Comparison of ENCODE assay signal across 1 cellular context in the genomic region with DNA sequence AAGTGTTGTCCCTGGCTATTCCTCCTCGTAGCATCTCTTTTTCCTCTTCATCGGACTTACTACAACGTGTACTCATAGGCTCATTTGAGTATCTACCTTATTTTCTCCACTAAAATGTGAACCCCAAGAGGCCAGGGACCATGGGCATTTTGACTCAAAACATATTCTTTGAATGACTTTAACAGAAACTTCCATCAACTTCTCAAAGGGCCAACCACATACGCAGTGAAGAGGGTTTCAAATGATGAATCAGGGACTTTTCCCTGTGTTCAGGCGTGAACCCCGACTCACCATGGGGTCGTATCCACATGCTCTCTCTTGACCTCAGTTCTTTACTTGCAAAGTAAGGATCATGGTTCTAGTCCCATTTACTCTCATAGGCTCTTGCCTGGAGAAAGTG.
TF ChIP-seq lines count a peak whose summit lies in the region.

No MANE protein-coding gene starts in this region.

TF ChIP-seq in GM12878, 131 proteins besides CTCF, POLR2A, EP300 and RAD21 (continued from another document):
- TF ChIP-seq, protein P1, sequence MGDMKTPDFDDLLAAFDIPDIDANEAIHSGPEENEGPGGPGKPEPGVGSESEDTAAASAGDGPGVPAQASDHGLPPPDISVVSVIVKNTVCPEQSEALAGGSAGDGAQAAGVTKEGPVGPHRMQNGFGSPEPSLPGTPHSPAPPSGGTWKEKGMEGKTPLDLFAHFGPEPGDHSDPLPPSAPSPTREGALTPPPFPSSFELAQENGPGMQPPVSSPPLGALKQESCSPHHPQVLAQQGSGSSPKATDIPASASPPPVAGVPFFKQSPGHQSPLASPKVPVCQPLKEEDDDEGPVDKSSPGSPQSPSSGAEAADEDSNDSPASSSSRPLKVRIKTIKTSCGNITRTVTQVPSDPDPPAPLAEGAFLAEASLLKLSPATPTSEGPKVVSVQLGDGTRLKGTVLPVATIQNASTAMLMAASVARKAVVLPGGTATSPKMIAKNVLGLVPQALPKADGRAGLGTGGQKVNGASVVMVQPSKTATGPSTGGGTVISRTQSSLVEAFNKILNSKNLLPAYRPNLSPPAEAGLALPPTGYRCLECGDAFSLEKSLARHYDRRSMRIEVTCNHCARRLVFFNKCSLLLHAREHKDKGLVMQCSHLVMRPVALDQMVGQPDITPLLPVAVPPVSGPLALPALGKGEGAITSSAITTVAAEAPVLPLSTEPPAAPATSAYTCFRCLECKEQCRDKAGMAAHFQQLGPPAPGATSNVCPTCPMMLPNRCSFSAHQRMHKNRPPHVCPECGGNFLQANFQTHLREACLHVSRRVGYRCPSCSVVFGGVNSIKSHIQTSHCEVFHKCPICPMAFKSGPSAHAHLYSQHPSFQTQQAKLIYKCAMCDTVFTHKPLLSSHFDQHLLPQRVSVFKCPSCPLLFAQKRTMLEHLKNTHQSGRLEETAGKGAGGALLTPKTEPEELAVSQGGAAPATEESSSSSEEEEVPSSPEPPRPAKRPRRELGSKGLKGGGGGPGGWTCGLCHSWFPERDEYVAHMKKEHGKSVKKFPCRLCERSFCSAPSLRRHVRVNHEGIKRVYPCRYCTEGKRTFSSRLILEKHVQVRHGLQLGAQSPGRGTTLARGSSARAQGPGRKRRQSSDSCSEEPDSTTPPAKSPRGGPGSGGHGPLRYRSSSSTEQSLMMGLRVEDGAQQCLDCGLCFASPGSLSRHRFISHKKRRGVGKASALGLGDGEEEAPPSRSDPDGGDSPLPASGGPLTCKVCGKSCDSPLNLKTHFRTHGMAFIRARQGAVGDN (IDR thresholded peaks at IDR 0.05): peak; percentile 49; the same call in 1 of the 2 replicates
- TF ChIP-seq, protein P2, sequence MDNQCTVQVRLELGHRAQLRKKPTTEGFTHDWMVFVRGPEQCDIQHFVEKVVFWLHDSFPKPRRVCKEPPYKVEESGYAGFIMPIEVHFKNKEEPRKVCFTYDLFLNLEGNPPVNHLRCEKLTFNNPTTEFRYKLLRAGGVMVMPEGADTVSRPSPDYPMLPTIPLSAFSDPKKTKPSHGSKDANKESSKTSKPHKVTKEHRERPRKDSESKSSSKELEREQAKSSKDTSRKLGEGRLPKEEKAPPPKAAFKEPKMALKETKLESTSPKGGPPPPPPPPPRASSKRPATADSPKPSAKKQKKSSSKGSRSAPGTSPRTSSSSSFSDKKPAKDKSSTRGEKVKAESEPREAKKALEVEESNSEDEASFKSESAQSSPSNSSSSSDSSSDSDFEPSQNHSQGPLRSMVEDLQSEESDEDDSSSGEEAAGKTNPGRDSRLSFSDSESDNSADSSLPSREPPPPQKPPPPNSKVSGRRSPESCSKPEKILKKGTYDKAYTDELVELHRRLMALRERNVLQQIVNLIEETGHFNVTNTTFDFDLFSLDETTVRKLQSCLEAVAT (IDR thresholded peaks at IDR 0.05): no peak
- TF ChIP-seq EED (IDR thresholded peaks at IDR 0.05; ENCODE audit: low read depth): peak; percentile 96
- peak; percentile 68; the same call in 1 of the 2 replicates for TF ChIP-seq GABPA (IDR thresholded peaks at IDR 0.05; ENCODE audit: low read depth)
- TF ChIP-seq, protein P3, sequence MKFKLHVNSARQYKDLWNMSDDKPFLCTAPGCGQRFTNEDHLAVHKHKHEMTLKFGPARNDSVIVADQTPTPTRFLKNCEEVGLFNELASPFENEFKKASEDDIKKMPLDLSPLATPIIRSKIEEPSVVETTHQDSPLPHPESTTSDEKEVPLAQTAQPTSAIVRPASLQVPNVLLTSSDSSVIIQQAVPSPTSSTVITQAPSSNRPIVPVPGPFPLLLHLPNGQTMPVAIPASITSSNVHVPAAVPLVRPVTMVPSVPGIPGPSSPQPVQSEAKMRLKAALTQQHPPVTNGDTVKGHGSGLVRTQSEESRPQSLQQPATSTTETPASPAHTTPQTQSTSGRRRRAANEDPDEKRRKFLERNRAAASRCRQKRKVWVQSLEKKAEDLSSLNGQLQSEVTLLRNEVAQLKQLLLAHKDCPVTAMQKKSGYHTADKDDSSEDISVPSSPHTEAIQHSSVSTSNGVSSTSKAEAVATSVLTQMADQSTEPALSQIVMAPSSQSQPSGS (IDR thresholded peaks at IDR 0.05; ENCODE audit: low read length): peak; percentile 94
- no peak for TF ChIP-seq POLR2AphosphoS2 (IDR thresholded peaks at IDR 0.05; ENCODE audit: low read depth, low read length)
- TF ChIP-seq MTA3 (IDR thresholded peaks at IDR 0.05; ENCODE audit: borderline replicate concordance, low read length): peak; percentile 86; the same call in 1 of the 2 replicates
- TF ChIP-seq RCOR1 (conservative IDR thresholded peaks at IDR 0.05; ENCODE audit: low read depth, low read length): no peak
- no peak for TF ChIP-seq SMC3 (IDR thresholded peaks at IDR 0.05; ENCODE audit: borderline replicate concordance, low read length)
- 0 out of 2 replicates have a peak, but pooled peaks have one; percentile 49 for TF ChIP-seq YY1 (IDR thresholded peaks at IDR 0.05; ENCODE audit: low read depth, low read length)
- TF ChIP-seq BCL11A (IDR thresholded peaks at IDR 0.05; ENCODE audit: low read depth, low read length): peak; percentile 93
- TF ChIP-seq JUNB (IDR thresholded peaks at IDR 0.05): peak; percentile 99
- TF ChIP-seq DPF2 (IDR thresholded peaks at IDR 0.05): peak; percentile 87
- TF ChIP-seq MTA2 (IDR thresholded peaks at IDR 0.05; ENCODE audit: low read depth): peak; percentile 79; the same call in 1 of the 2 replicates
- no peak for TF ChIP-seq CBX5 (IDR thresholded peaks at IDR 0.05; ENCODE audit: low read depth)
- TF ChIP-seq BMI1 (IDR thresholded peaks at IDR 0.05; ENCODE audit: borderline replicate concordance): peak; percentile 61
- TF ChIP-seq TCF3 (IDR thresholded peaks at IDR 0.05; ENCODE audit: borderline replicate concordance, insufficient read depth, low read depth, low read length): 0 out of 2 replicates have a peak, but pooled peaks have one; percentile 26
- TF ChIP-seq MEF2A (IDR thresholded peaks at IDR 0.05; ENCODE audit: insufficient read depth, low read depth, low read length): peak; percentile 71
- peak; percentile 88 to 91 for TF ChIP-seq IKZF2 (IDR thresholded peaks at IDR 0.05)
- peak; percentile 41; the same call in 1 of the 2 replicates for TF ChIP-seq CBFB (IDR thresholded peaks at IDR 0.05; ENCODE audit: low read depth)
- no peak for TF ChIP-seq STAT1 (conservative IDR thresholded peaks at IDR 0.05)
